8 cellular contexts compared by ENCODE assay signal in the genomic region with DNA sequence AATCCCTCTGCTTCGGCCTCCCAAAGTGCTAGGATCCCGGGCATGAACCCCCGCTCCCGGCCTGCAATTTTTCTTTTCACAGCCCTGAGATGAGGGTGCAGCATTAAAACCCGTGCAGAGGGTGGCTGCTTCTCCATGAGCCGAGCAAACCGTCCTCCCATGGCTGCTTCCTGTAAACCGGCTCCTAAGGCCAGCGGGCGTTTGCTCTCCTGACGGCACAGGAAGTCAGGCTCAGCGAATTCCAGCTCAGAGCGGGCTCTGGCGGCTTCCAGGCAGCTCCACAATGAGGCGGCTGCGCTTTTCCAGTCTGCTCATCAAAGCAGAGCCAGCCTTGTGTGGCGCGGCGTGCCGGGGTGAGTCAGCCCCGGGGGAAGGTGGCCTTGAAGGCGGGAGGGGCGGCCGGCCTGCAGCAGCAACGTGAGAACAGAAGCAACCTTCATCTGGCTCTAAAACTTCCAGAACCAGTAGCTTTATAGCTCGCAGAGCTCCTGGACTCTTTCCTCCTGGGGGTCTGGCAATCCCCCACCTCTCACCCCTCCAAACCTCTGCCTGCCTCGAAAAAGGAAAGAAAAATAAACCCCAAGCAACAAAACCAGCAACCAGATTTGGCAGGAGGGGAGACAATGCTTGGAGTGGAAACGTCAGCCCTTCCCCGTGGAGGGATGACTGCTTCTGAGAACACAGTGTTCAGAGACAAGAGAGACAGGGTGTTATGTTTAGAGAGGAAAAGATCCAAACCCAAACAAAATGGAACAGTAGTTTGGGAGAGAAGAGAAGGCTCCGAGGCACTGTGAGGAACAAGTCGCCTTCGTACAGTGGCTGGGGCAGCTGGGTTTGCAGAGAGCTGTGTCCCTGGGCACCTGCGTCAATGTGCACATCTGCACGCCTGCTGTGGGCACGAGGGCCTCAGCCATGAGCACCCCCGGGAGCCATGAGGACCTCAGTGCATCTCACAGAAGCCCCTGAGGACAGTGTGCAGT.
DNase-seq lines count a peak whose midpoint lies in the region; ATAC-seq and TF ChIP-seq lines count a peak whose summit lies in the region.

No MANE protein-coding gene starts in this region.

- H3K4me2 ChIP-seq in smooth muscle cell, result peak overlapping the region; percentile 69

- no peak overlapping the region for H2AFZ ChIP-seq in smooth muscle cell (ENCODE audit: low read depth)

- no peaks in the 10 kb centered on the region for H3K27me3 ChIP-seq in smooth muscle cell (ENCODE audit: low read depth)

- no peak for TF ChIP-seq CTCF in GM13976 (IDR thresholded peaks at IDR 0.05; ENCODE audit: borderline replicate concordance, control extremely low read depth, extremely low read depth, insufficient read depth, missing control alignments)
- TF ChIP-seq CTCF in cardiac fibroblast (IDR thresholded peaks at IDR 0.05; ENCODE audit: low read depth, low read length), result peak; percentile 46
- TF ChIP-seq CTCF in smooth muscle cell (IDR thresholded peaks at IDR 0.05; ENCODE audit: borderline replicate concordance, insufficient read depth, poor library complexity, severe bottlenecking), result peak; percentile 3

- ATAC-seq in HG03378 (IDR thresholded peaks at IDR 0.05; ENCODE audit: unreplicated experiment) (no peak), GM19467 (IDR thresholded peaks at IDR 0.05; ENCODE audit: unreplicated experiment) (no peak)

- no peaks in the 10 kb centered on the region for H3K36me3 ChIP-seq in smooth muscle cell (ENCODE audit: low read depth)

- peak; percentile 78 for DNase-seq in GM13976 (ENCODE audit: low spot score)
- DNase-seq in NCI-H2107 (lab: John Stamatoyannopoulos, UW), result peak; percentile 76
- peak; percentile 36 to 45 (median 42) for DNase-seq in activated CD4-positive, CD25-positive, alpha-beta regulatory T cell (lab: John Stamatoyannopoulos, UW)
- peak; percentile 99 for DNase-seq in cardiac fibroblast (ENCODE audit: low read depth in 2 of 2)
- peak; percentile 100 for DNase-seq in iris pigment epithelial cell (ENCODE audit: low read depth)
- DNase-seq in smooth muscle cell (lab: John Stamatoyannopoulos, UW; ENCODE audit: unreplicated experiment), result peak; percentile 82

- peak overlapping the region; percentile 75 for H3K9ac ChIP-seq in smooth muscle cell (ENCODE audit: low read depth)

- no peaks in the 10 kb centered on the region for H4K20me1 ChIP-seq in smooth muscle cell (ENCODE audit: low read depth)

- peak overlapping the region; percentile 95 for H3K27ac ChIP-seq in smooth muscle cell (ENCODE audit: low read depth)

- no peaks in the 10 kb centered on the region for H3K9me3 ChIP-seq in smooth muscle cell (replicated peaks; ENCODE audit: low read depth)

- H3F3A ChIP-seq in smooth muscle cell (ENCODE audit: low read depth), result peaks cover 39% of the 10 kb centered on the region

- H3K4me1 ChIP-seq in smooth muscle cell (ENCODE audit: low read depth), result peaks cover 39% of the 10 kb centered on the region

- peak overlapping the region in 1 of 2 donors; percentile 36 for H3K4me3 ChIP-seq in cardiac fibroblast (replicated peaks in 1 of 2; ENCODE audit: low read depth in 2 of 2, low read length in 2 of 2)
- no peak overlapping the region for H3K4me3 ChIP-seq in smooth muscle cell

- no peaks in the 10 kb centered on the region for H3K79me2 ChIP-seq in smooth muscle cell (ENCODE audit: low read depth)

- WGBS in smooth muscle cell (ENCODE audit: low lambda C conversion rate), result 16% methylated on average over 36 of the region's 36 CpGs

- in situ Hi-C loops in GM13976 (cut with MboI; ENCODE audit: low sequenced_read_pairs, unreplicated experiment), result no loop called here

Comparison
In these comparisons a context has a peak if more than half of its experiments do, and no peak if none do; other contexts are left out.
1. DNase-seq: peak in every context shown above with its lines; median percentile 100 in iris pigment epithelial cell; 99 in cardiac fibroblast; 82 in smooth muscle cell; 78 in GM13976; 76 in NCI-H2107; 42 in activated CD4-positive, CD25-positive, alpha-beta regulatory T cell.